15 cellular contexts compared by ENCODE assay signal in genomic region chr18:9507565-9508088, GRCh38.
"Had no signal": no experiment of that assay in that cellular context is flagged by ENCODE, and none has a peak within 500 bp of the region (broad histone marks: within the 10 kb centered on the region; RNA-seq: fewer than 3 reads in every experiment).

No MANE protein-coding gene starts in this region.

- H3K9me3 ChIP-seq: pancreas had no signal

- H3K4me3 Mint-ChIP-seq: activated B cell treated with CpG ODN at 0.5 μM for 24 hours; activated CD4-positive, alpha-beta T cell treated with anti-CD3 and anti-CD28 coated beads, Interleukin-2, amount 10 ng/mL, durations not matched to agents 24 days and 14 days; activated naive CD8-positive, alpha-beta T cell; T-helper 1 cell treated with Interleukin-12 subunit alpha and Interleukin-12 subunit beta and Interleukin-4 antibody, amounts not matched to agents 30 μg/mL and 1 μg/mL, for 36 hours had no signal

- FAIRE-seq: endometrium, pancreas had no signal

- H3K4me1 Mint-ChIP-seq: activated CD4-positive, alpha-beta T cell treated with anti-CD3 and anti-CD28 coated beads, Interleukin-2, amount 10 ng/mL, durations not matched to agents 24 days and 14 days had no signal

- H3K36me3 ChIP-seq: breast epithelium, heart left ventricle, left lung, pancreas, transverse colon had no signal

- H3K27ac ChIP-seq: breast epithelium, esophagus squamous epithelium, heart left ventricle, left lung, pancreas, transverse colon had no signal

- H3K9me3 Mint-ChIP-seq: activated B cell treated with CpG ODN at 0.5 μM for 24 hours; activated CD4-positive, alpha-beta T cell treated with anti-CD3 and anti-CD28 coated beads, Interleukin-2, amount 10 ng/mL, durations not matched to agents 24 days and 14 days had no signal

- H3K4me3 ChIP-seq: breast epithelium, esophagus squamous epithelium, heart left ventricle, left lung, pancreas, transverse colon had no signal

- DNase-seq: activated B cell treated with CpG ODN at 0.5 μM for 24 hours; activated CD4-positive, alpha-beta T cell treated with anti-CD3 and anti-CD28 coated beads, Interleukin-2, amount 10 ng/mL, durations not matched to agents 24 days and 14 days; aorta; esophagus squamous epithelium; foreskin melanocyte; heart left ventricle; islet precursor cell; left lung; pancreas; transverse colon had no signal

- ATAC-seq: heart left ventricle, left lung, pancreas had no signal

- H3K27me3 ChIP-seq: breast epithelium, esophagus squamous epithelium, heart left ventricle, left lung, pancreas, transverse colon had no signal

- H3K27me3 Mint-ChIP-seq: activated B cell treated with CpG ODN at 0.5 μM for 24 hours; activated CD4-positive, alpha-beta T cell treated with anti-CD3 and anti-CD28 coated beads, Interleukin-2, amount 10 ng/mL, durations not matched to agents 24 days and 14 days; activated naive CD8-positive, alpha-beta T cell had no signal

- H3K4me1 ChIP-seq: breast epithelium, pancreas had no signal

- H3K27ac Mint-ChIP-seq: activated B cell treated with CpG ODN at 0.5 μM for 24 hours; activated CD4-positive, alpha-beta T cell treated with anti-CD3 and anti-CD28 coated beads, Interleukin-2, amount 10 ng/mL, durations not matched to agents 24 days and 14 days; activated naive CD8-positive, alpha-beta T cell; activated T-helper 2 cell treated with anti-CD3 and anti-CD28 coated beads, Interferon-gamma antibody, Interleukin-2, Interleukin-4, amounts not matched to agents 10 μg/mL and 5 μg/mL and 100 μg/mL, durations not matched to agents 14 hours and 24 hours and 36 hours; T-helper 1 cell treated with Interleukin-12 subunit alpha and Interleukin-12 subunit beta and Interleukin-4 antibody, amounts not matched to agents 30 μg/mL and 1 μg/mL, for 36 hours had no signal
